Comparison of ENCODE assay signal across 8 cellular contexts in the genomic region with DNA sequence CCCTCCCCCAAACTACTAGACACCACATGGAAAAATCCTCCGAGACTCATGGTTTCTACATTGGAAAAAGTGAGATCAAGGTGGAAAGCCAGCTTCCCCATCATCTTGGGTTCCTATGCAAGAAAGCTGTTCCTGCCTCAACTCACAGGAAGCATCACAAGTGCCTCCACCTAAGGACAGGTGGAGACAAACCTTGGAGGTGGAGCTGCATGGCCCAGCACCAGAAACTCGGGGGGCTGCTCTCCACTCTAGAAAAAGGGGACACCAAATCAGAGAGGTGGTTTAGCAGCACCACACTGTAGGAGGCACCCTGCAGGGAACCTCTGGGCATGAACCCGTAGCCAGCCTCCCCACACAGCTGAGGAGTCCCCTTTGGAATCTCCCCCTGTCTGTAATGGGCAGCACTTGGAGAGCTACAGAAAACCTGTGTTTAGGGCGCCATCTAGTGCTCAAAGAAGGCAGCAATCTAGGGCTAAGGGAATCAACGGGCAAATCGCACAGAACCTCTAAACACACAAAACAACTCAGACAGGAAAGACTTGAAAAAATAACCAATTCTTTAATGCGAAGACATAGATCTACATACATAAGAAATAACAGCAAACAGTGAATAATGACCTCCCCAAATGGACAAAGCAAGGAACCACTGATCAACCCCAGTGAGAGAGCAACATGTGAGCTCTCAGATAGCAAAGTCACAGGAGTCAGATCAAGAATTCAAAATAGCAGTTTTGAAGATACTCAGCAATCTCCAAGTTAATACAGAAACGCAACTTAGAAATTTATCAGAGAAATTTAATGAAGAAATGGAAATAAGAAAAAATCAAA. TPM values are rescaled to one million over a fixed set of nuclear protein-coding genes. Genes with fewer than 3 reads are reported as not detected.
DNase-seq lines count a peak whose midpoint lies in the region; ATAC-seq, FAIRE-seq and TF ChIP-seq lines count a peak whose summit lies in the region.

No MANE protein-coding gene starts in this region.

- intact Hi-C loops in MCF 10A (cut with micrococcal nuclease), result no loop called here

- DNase-seq in G401 (ENCODE audit: low spot score) (peak; percentile 67), HAP-1 (ENCODE audit: low spot score in 2 of 2) (peak; percentile 56 to 85), NCI-H146 treated with DMSO at 0.1 percent for 48 hours (lab: John Stamatoyannopoulos, UW; ENCODE audit: unreplicated experiment) (peak; percentile 34), MCF 10A (ENCODE audit: unreplicated experiment) (peak; percentile 77)
- peak; percentile 57 to 61 for DNase-seq in stimulated activated CD4-positive, alpha-beta T cell treated with anti-CD3 and anti-CD28 coated beads, Interleukin-2, amount 100 ng/mL, for 24 hours

- CTCF ChIA-PET in MCF 10A (lab: Yijun Ruan, JAX), result interaction anchor here (0.6 to 3.6 kb wide), 40 partner anchors 8 to 833 kb away, joined by 3 to 58 read pairs (median 5); no protein-coding TSS in a partner anchor

- no peaks in the 10 kb centered on the region for H3K9me3 Mint-ChIP-seq in MCF 10A (ENCODE audit: unreplicated experiment)

- FAIRE-seq in islet of Langerhans (lab: Jason Lieb, UNC), result peak; percentile 60

- H3K4me1 Mint-ChIP-seq in MCF 10A (ENCODE audit: insufficient read depth, unreplicated experiment), result no peaks in the 10 kb centered on the region

- no peaks in the 10 kb centered on the region for H3K4me1 ChIP-seq in HAP-1

- no peaks in the 10 kb centered on the region for H3K27me3 ChIP-seq in HAP-1 (ENCODE audit: low read depth)

- H3K4me3 Mint-ChIP-seq in MCF 10A (ENCODE audit: unreplicated experiment), result no peak overlapping the region

- ATAC-seq in HG02970 (IDR thresholded peaks at IDR 0.05; ENCODE audit: low FRiP score, unreplicated experiment), result no peak

- BruUV-seq in MCF 10A (replicated peaks; lab: Mats Ljungman, UMichigan), result no TSS peak

- H3K36me3 Mint-ChIP-seq in MCF 10A (ENCODE audit: insufficient read depth, unreplicated experiment), result no peaks in the 10 kb centered on the region

- POLR2A ChIA-PET in MCF 10A (lab: Yijun Ruan, JAX), result no interaction called here

- no peak overlapping the region for H3K4me3 ChIP-seq in HAP-1

- H3K27me3 Mint-ChIP-seq in MCF 10A (ENCODE audit: insufficient read depth, unreplicated experiment), result peaks cover 58% of the 10 kb centered on the region

- H3K36me3 ChIP-seq in HAP-1 (replicated peaks), result no peaks in the 10 kb centered on the region

- H3K27ac Mint-ChIP-seq in MCF 10A (ENCODE audit: low read depth, unreplicated experiment), result no peak overlapping the region

- in situ Hi-C loops in G401 (cut with HindIII; ENCODE audit: low sequenced_read_pairs) (no loop called here), HAP-1 (cut with MboI; ENCODE audit: low sequenced_read_pairs) (no loop called here)

- TF ChIP-seq CTCF in VCaP (conservative IDR thresholded peaks at IDR 0.05) (peak; percentile 63), MCF 10A (IDR thresholded peaks at IDR 0.05; ENCODE audit: unreplicated experiment) (peak; percentile 46)

- H3K27ac ChIP-seq in VCaP, result no peak overlapping the region

- H3K9me3 ChIP-seq in HAP-1, result no peaks in the 10 kb centered on the region

RNA-seq across cellular contexts. Expression of gene ZBTB33, which starts 37.0 kb away (rescaled TPM):
- total RNA-seq in G401 (2014; rRNA removed; shearing (Covaris generic)), result 5.0 and 6.1 TPM in 2 replicates
- total RNA-seq in MCF 10A (2022), result 11.4 and 12.5 TPM in 2 replicates

RNA-seq across cellular contexts. Expression of gene RHOXF2, which starts 55.2 kb away (rescaled TPM):
- not detected in 2 replicates for total RNA-seq in G401 (2014; rRNA removed; shearing (Covaris generic))
- total RNA-seq in MCF 10A (2022), result not detected in 2 replicates
